In genomic region chr2:37527362-37527761, GRCh38 we compare ENCODE assay signal across 26 cellular contexts.
DNase-seq lines count a peak whose midpoint lies in the region; ATAC-seq, FAIRE-seq and TF ChIP-seq lines count a peak whose summit lies in the region.
"Had no signal": no experiment of that assay in that cellular context is flagged by ENCODE, and none has a peak within 500 bp of the region (broad histone marks: within the 10 kb centered on the region; RNA-seq: fewer than 3 reads in every experiment).

No MANE protein-coding gene starts in this region.

- RAD21 ChIA-PET in GM12878 (lab: Charles Lee; ENCODE audit: unreplicated experiment) = no interaction called here

- POLR2A ChIA-PET in GM12878 (lab: Charles Lee) (interaction anchor here (0.6 kb wide), 2 partner anchors 61 to 96 kb away, joined by 3 read pairs; no protein-coding TSS in a partner anchor), PC-9 (lab: Charles Lee; ENCODE audit: unreplicated experiment) (interaction anchor here (0.6 kb wide), 1 partner anchor 288 kb away, joined by 4 read pairs; no protein-coding TSS in a partner anchor)

- no peak overlapping the region for H3K4me3 Mint-ChIP-seq in activated naive CD4-positive, alpha-beta T cell treated with anti-CD3 and anti-CD28 coated beads for 36 hours
- H3K4me3 Mint-ChIP-seq: activated CD8-positive, alpha-beta T cell treated with anti-CD3 and anti-CD28 coated beads, Interleukin-2, amount 10 ng/mL, durations not matched to agents 7 days and 5 days; dendritic cell treated with granulocyte-macrophage colony-stimulating factor and Interleukin-4, amounts not matched to agents 40 ng/mL and 50 ng/mL, for 4 days had no signal

- intact Hi-C loops in GM12878 (cut with micrococcal nuclease; ENCODE audit: unreplicated experiment) (no loop called here), PC-9 (cut with micrococcal nuclease; ENCODE audit: unreplicated experiment) (no loop called here)
- intact Hi-C loops in activated naive CD4-positive, alpha-beta T cell treated with anti-CD3 and anti-CD28 coated beads for 36 hours (cut with micrococcal nuclease) = no loop called here

- no peak for FAIRE-seq in GM12878 (lab: Jason Lieb, UNC)
- FAIRE-seq: A204.1, urothelium cell line had no signal

- WGBS in GM12878 (ENCODE audit: insufficient coverage, insufficient replicate concordance, low lambda C conversion rate, missing lambda C conversion rate) = 33% methylated on average over 5 of the region's 5 CpGs

- H3K4me1 Mint-ChIP-seq in activated naive CD4-positive, alpha-beta T cell treated with anti-CD3 and anti-CD28 coated beads for 36 hours (ENCODE audit: low read depth) = no peaks in the 10 kb centered on the region

- H3K9me3 ChIP-seq in GM12878 (replicated peaks; ENCODE audit: control insufficient read depth, insufficient read depth, low read length) = no peaks in the 10 kb centered on the region
- no peaks in the 10 kb centered on the region for H3K9me3 ChIP-seq in PC-9 (ENCODE audit: insufficient read depth, low read depth)
- H3K9me3 ChIP-seq: Peyer's patch, SK-N-SH had no signal

- no peaks in the 10 kb centered on the region for H3K27me3 Mint-ChIP-seq in activated naive CD4-positive, alpha-beta T cell treated with anti-CD3 and anti-CD28 coated beads for 36 hours (ENCODE audit: low read depth)
- H3K27me3 Mint-ChIP-seq: dendritic cell treated with granulocyte-macrophage colony-stimulating factor and Interleukin-4, amounts not matched to agents 40 ng/mL and 50 ng/mL, for 4 days had no signal

- TF ChIP-seq CTCF in GM12878 (IDR thresholded peaks at IDR 0.05 in 2 of 3, conservative IDR thresholded peaks at IDR 0.05 in 1 of 3; ENCODE audit: control insufficient read depth in 2 of 3, extremely low read depth in 1 of 3, insufficient read depth in 1 of 3, low read depth in 3 of 3, low read length in 3 of 3) = no peak
- no peak for TF ChIP-seq CTCF in PC-9 (conservative IDR thresholded peaks at IDR 0.05)

- H3K79me2 ChIP-seq in GM12878 (ENCODE audit: control insufficient read depth, insufficient read depth, low read length) = no peaks in the 10 kb centered on the region
- no peaks in the 10 kb centered on the region for H3K79me2 ChIP-seq in PC-9 (ENCODE audit: low read depth)
- H3K79me2 ChIP-seq: hepatocyte had no signal

- DNase-seq in NOMO-1 treated with DMSO at 0.1 percent for 48 hours (lab: John Stamatoyannopoulos, UW; ENCODE audit: unreplicated experiment) = peak; percentile 20
- DNase-seq in NOMO-1 treated with dmso at 0.1 percent for 144 hours (lab: John Stamatoyannopoulos, UW; ENCODE audit: unreplicated experiment) = no peak
- peak; percentile 25 for DNase-seq in NCI-H226
- DNase-seq in GM12878 (ENCODE audit: low read depth, low spot score) = no peak
- no peak for DNase-seq in SW480 (ENCODE audit: low spot score)
- DNase-seq in PC-9 = no peak
- DNase-seq in NCI-H510A (lab: John Stamatoyannopoulos, UW) = no peak
- DNase-seq in activated naive CD4-positive, alpha-beta T cell treated with anti-CD3 and anti-CD28 coated beads for 36 hours = no peak
- DNase-seq: activated CD8-positive, alpha-beta T cell treated with anti-CD3 and anti-CD28 coated beads, Interleukin-2, amount 10 ng/mL, durations not matched to agents 7 days and 5 days; activated naive CD4-positive, alpha-beta T cell; activated T-cell treated with anti-CD3 and anti-CD28 coated beads, Interleukin-2, amount 50 U/mL, for 1 hour; amniotic stem cell; GDM1; NCI-H1436 treated with DMSO at 0.1 percent for 48 hours; NCI-H82; occipital lobe; Peyer's patch; right cardiac atrium; SK-N-SH; stimulated activated CD8-positive, alpha-beta memory T cell treated with anti-CD3 and anti-CD28 coated beads, Interleukin-4, amount 100 ng/mL, for 48 hours; T-helper 9 cell had no signal

- no peak overlapping the region for H3K27ac Mint-ChIP-seq in activated naive CD4-positive, alpha-beta T cell treated with anti-CD3 and anti-CD28 coated beads for 36 hours
- H3K27ac Mint-ChIP-seq: activated CD8-positive, alpha-beta T cell treated with anti-CD3 and anti-CD28 coated beads, Interleukin-2, amount 10 ng/mL, durations not matched to agents 7 days and 5 days; dendritic cell treated with granulocyte-macrophage colony-stimulating factor and Interleukin-4, amounts not matched to agents 40 ng/mL and 50 ng/mL, for 4 days had no signal

- peak; percentile 39 for ATAC-seq in GM12878
- ATAC-seq: activated CD4-positive, CD25-positive, alpha-beta regulatory T cell treated with anti-CD3 and anti-CD28 coated beads, Interleukin-2, amount 50 U/mL, for 24 hours; activated CD8-positive, alpha-beta T cell treated with anti-CD3 and anti-CD28 coated beads, Interleukin-2, amount 10 ng/mL, durations not matched to agents 7 days and 5 days; right cardiac atrium had no signal

- no peak for TF ChIP-seq EP300 in GM12878 (IDR thresholded peaks at IDR 0.05; ENCODE audit: borderline replicate concordance in 1 of 2, control insufficient read depth in 1 of 2, low read depth in 2 of 2, low read length in 2 of 2)

- H3K9me2 ChIP-seq in PC-9 (ENCODE audit: insufficient read depth) = no peaks in the 10 kb centered on the region
- H3K9me2 ChIP-seq: SK-N-SH had no signal

- H4K20me1 ChIP-seq in GM12878 (ENCODE audit: control insufficient read depth, insufficient read depth) (no peaks in the 10 kb centered on the region), PC-9 (ENCODE audit: insufficient read depth) (no peaks in the 10 kb centered on the region)

- H3K9ac ChIP-seq in GM12878 (ENCODE audit: control insufficient read depth, insufficient read depth, low read length) = no peak overlapping the region
- H3K9ac ChIP-seq: SK-N-SH had no signal

- H3K27ac ChIP-seq in GM12878 (ENCODE audit: control insufficient read depth, insufficient read depth) (no peak overlapping the region), PC-9 (no peak overlapping the region)
- H3K27ac ChIP-seq: hepatocyte, Peyer's patch had no signal

- no peaks in the 10 kb centered on the region for H3F3A ChIP-seq in PC-9 (ENCODE audit: insufficient read depth, low read depth)

- SMC1A ChIA-PET in GM12878 (lab: Charles Lee; ENCODE audit: uncharacterized antibody, unreplicated experiment) = interaction anchor here (0.8 to 1.2 kb wide), 2 partner anchors 21 to 132 kb away, joined by 3 read pairs; no protein-coding TSS in a partner anchor

- H3K36me3 ChIP-seq in GM12878 (ENCODE audit: control insufficient read depth in 2 of 2, insufficient read depth in 2 of 2, low read length in 1 of 2) (no peaks in the 10 kb centered on the region), PC-9 (ENCODE audit: low read depth) (no peaks in the 10 kb centered on the region)
- H3K36me3 ChIP-seq: Peyer's patch had no signal

- H2AFZ ChIP-seq in GM12878 (ENCODE audit: control insufficient read depth, low read depth, low read length) = no peak overlapping the region
- H2AFZ ChIP-seq in PC-9 = no peak overlapping the region
- H2AFZ ChIP-seq: hepatocyte had no signal

- H3K36me3 Mint-ChIP-seq in activated naive CD4-positive, alpha-beta T cell treated with anti-CD3 and anti-CD28 coated beads for 36 hours (ENCODE audit: low read depth) = no peaks in the 10 kb centered on the region

- CTCF ChIA-PET in GM12878 (lab: Yijun Ruan, JAX) = no interaction called here
- CTCF ChIA-PET in PC-9 (lab: Charles Lee) = no interaction called here
- CTCF ChIA-PET in activated naive CD4-positive, alpha-beta T cell treated with anti-CD3 and anti-CD28 coated beads for 36 hours (lab: Charles Lee) = interaction anchor here (0.7 kb wide), 1 partner anchor 81 kb away, joined by 4 read pairs; no protein-coding TSS in a partner anchor

- no TSS peak for BruUV-seq in GM12878 (replicated peaks; lab: Mats Ljungman, UMichigan)
- BruUV-seq in PC-9 (replicated peaks; lab: Mats Ljungman, UMichigan) = no TSS peak

- H3K27me3 ChIP-seq in GM12878 (replicated peaks in 1 of 2; ENCODE audit: control insufficient read depth in 2 of 2, insufficient read depth in 2 of 2, low read length in 1 of 2) (no peaks in the 10 kb centered on the region), PC-9 (ENCODE audit: insufficient read depth, low read depth) (no peaks in the 10 kb centered on the region)
- H3K27me3 ChIP-seq: hepatocyte, Peyer's patch had no signal

- H3K4me1 ChIP-seq in GM12878 (ENCODE audit: control insufficient read depth, insufficient read depth, low read length) = no peaks in the 10 kb centered on the region
- no peaks in the 10 kb centered on the region for H3K4me1 ChIP-seq in PC-9 (replicated peaks; ENCODE audit: insufficient read depth)
- H3K4me1 ChIP-seq: Peyer's patch had no signal

- TF ChIP-seq RAD21 in GM12878 (IDR thresholded peaks at IDR 0.05; ENCODE audit: insufficient read depth, low read depth, low read length) = no peak

- H3K9me3 Mint-ChIP-seq in activated naive CD4-positive, alpha-beta T cell treated with anti-CD3 and anti-CD28 coated beads for 36 hours = no peaks in the 10 kb centered on the region
- H3K9me3 Mint-ChIP-seq: dendritic cell treated with granulocyte-macrophage colony-stimulating factor and Interleukin-4, amounts not matched to agents 40 ng/mL and 50 ng/mL, for 4 days had no signal

- in situ Hi-C loops in GM12878 (cut with MboI) = no loop called here

- TF ChIP-seq POLR2A in GM12878 (IDR thresholded peaks at IDR 0.05; ENCODE audit: low read depth, low read length) = no peak

- no peak overlapping the region for H3K4me2 ChIP-seq in GM12878 (ENCODE audit: control insufficient read depth, insufficient read depth)
- H3K4me2 ChIP-seq in PC-9 = no peak overlapping the region
- H3K4me2 ChIP-seq: hepatocyte, SK-N-SH had no signal

- H3K4me3 ChIP-seq in GM12878 (no peak overlapping the region), PC-9 (no peak overlapping the region)
- H3K4me3 ChIP-seq: hepatocyte, Peyer's patch had no signal

TF ChIP-seq in GM12878, 131 proteins besides CTCF, POLR2A, EP300 and RAD21 (continues in another document):
- TF ChIP-seq SMAD5 (IDR thresholded peaks at IDR 0.05; ENCODE audit: low read depth) = no peak
- no peak for TF ChIP-seq MYB (IDR thresholded peaks at IDR 0.05; ENCODE audit: borderline replicate concordance, low read depth, low read length)
- no peak for TF ChIP-seq ATF3 (IDR thresholded peaks at IDR 0.05; ENCODE audit: borderline replicate concordance, extremely low read depth, low read depth, low read length)

Comparison
In these comparisons a context has a peak if more than half of its experiments do, and no peak if none do; other contexts are left out.
1. DNase-seq: peak in NOMO-1 treated with DMSO at 0.1 percent for 48 hours (single experiment) and NCI-H226 (single experiment); none in NOMO-1 treated with dmso at 0.1 percent for 144 hours (single experiment), GM12878 (single experiment), SW480 (single experiment), PC-9 (0 of 2), NCI-H510A (single experiment) and activated naive CD4-positive, alpha-beta T cell treated with anti-CD3 and anti-CD28 coated beads for 36 hours (single experiment).